Comparison of ENCODE assay signal across 17 cellular contexts in the genomic region with DNA sequence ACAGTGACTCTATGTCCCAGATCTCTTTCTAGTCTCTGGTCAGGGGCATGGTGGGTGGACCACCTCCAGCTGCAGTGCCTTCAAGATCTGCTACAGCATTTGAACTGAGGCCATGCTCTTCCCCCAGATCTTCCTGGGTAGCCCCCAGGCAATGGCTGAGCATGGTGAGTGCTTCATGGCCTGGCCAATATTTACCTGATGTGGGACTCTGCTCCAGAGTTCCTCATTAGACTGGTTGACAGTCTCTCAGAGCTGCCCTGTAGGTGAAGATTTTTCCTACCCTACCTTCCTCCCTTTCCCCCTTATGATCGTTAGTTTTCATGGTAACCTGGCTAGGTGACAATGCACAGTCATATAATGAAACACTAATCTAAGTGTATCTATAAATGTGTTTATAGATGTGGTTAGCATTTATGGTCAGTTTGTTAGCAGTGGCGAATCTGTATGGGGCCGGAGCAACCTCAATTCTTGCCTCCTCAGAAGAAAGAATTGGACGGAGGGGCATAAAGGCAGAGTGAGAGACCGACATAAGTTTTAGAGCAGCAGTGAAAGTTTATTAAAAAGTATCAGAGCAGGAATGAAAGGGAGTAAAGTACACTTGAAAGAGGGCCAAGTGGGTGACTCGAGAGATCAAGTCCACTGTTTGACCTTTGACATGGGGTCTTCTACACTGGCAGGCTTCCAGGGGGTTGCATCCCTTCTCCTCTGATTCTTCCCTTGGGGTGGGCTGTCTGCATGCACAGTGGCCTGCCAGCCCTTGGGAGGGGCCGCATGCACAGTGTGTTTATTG.
DNase-seq lines count a peak whose midpoint lies in the region; ATAC-seq and TF ChIP-seq lines count a peak whose summit lies in the region.
"Had no signal": no experiment of that assay in that cellular context is flagged by ENCODE, and none has a peak within 500 bp of the region (broad histone marks: within the 10 kb centered on the region; RNA-seq: fewer than 3 reads in every experiment).

No MANE protein-coding gene starts in this region.

- no peak overlapping the region for H3K4me3 ChIP-seq in mucosa of descending colon
- no peak overlapping the region for H3K4me3 ChIP-seq in adrenal gland
- H3K4me3 ChIP-seq: A549 had no signal

- no peaks in the 10 kb centered on the region for H3K36me3 Mint-ChIP-seq in stimulated activated naive CD8-positive, alpha-beta T cell treated with anti-CD3 and anti-CD28 coated beads, Interleukin-15, Interleukin-2, amounts not matched to agents 100 ng/mL and 50 ng/mL, for 24 hours (ENCODE audit: low read depth)
- no peaks in the 10 kb centered on the region for H3K36me3 Mint-ChIP-seq in activated T-helper 17 cell treated with anti-CD3 and anti-CD28 coated beads, Interleukin-2, amount 50 U/mL, for 72 hours (ENCODE audit: low read depth)

- H3K9me3 Mint-ChIP-seq in stimulated activated naive CD8-positive, alpha-beta T cell treated with anti-CD3 and anti-CD28 coated beads, Interleukin-15, Interleukin-2, amounts not matched to agents 100 ng/mL and 50 ng/mL, for 24 hours: peaks cover 3% of the 10 kb centered on the region
- no peaks in the 10 kb centered on the region for H3K9me3 Mint-ChIP-seq in stimulated activated naive CD8-positive, alpha-beta T cell treated with anti-CD3 and anti-CD28 coated beads, Interleukin-15, amount 100 ng/mL, for 72 hours
- H3K9me3 Mint-ChIP-seq in activated T-helper 17 cell treated with anti-CD3 and anti-CD28 coated beads, Interleukin-2, amount 50 U/mL, for 72 hours: peaks cover 4% of the 10 kb centered on the region

- ATAC-seq in stimulated activated naive CD8-positive, alpha-beta T cell treated with anti-CD3 and anti-CD28 coated beads, Interleukin-15, amount 100 ng/mL, for 72 hours: no peak
- no peak for ATAC-seq in activated T-helper 17 cell treated with anti-CD3 and anti-CD28 coated beads, Interleukin-2, amount 50 U/mL, for 72 hours (replicated peaks)
- ATAC-seq in mucosa of descending colon (peak; percentile 92), GM21786 (IDR thresholded peaks at IDR 0.05; ENCODE audit: unreplicated experiment) (no peak)
- ATAC-seq: A549, SK-N-SH treated with all-trans-retinoic acid at 6 μM for 48 hours had no signal

- H3K27ac Mint-ChIP-seq in stimulated activated naive CD8-positive, alpha-beta T cell treated with anti-CD3 and anti-CD28 coated beads, Interleukin-15, Interleukin-2, amounts not matched to agents 100 ng/mL and 50 ng/mL, for 24 hours: peak overlapping the region; percentile 7
- H3K27ac Mint-ChIP-seq in stimulated activated naive CD8-positive, alpha-beta T cell treated with anti-CD3 and anti-CD28 coated beads, Interleukin-15, amount 100 ng/mL, for 72 hours: no peak overlapping the region
- peak overlapping the region; percentile 85 for H3K27ac Mint-ChIP-seq in activated T-helper 17 cell treated with anti-CD3 and anti-CD28 coated beads, Interleukin-2, amount 50 U/mL, for 72 hours
- H3K27ac Mint-ChIP-seq: HFFc6 had no signal

- no peaks in the 10 kb centered on the region for H3K27me3 ChIP-seq in adrenal gland

- H3K27ac ChIP-seq in adrenal gland: no peak overlapping the region
- H3K27ac ChIP-seq: A549, C4-2B had no signal

- intact Hi-C loops in mucosa of descending colon (cut with DNase I, micrococcal nuclease) (no loop called here), head of caudate nucleus (cut with DNase I) (no loop called here), adrenal gland (cut with DNase I) (no loop called here)

- H3K4me1 ChIP-seq in mucosa of descending colon (ENCODE audit: low read depth) (peaks cover 15% of the 10 kb centered on the region), adrenal gland (replicated peaks in 1 of 2) (no peaks in the 10 kb centered on the region)
- H3K4me1 ChIP-seq: A549 had no signal

- H3K36me3 ChIP-seq in mucosa of descending colon (ENCODE audit: low read depth) (no peaks in the 10 kb centered on the region), adrenal gland (replicated peaks in 1 of 2) (no peaks in the 10 kb centered on the region)

- no peak for TF ChIP-seq POLR2A in adrenal gland (IDR thresholded peaks at IDR 0.05)

- H3K27me3 Mint-ChIP-seq in stimulated activated naive CD8-positive, alpha-beta T cell treated with anti-CD3 and anti-CD28 coated beads, Interleukin-15, Interleukin-2, amounts not matched to agents 100 ng/mL and 50 ng/mL, for 24 hours: peaks cover 3% of the 10 kb centered on the region
- H3K27me3 Mint-ChIP-seq in stimulated activated naive CD8-positive, alpha-beta T cell treated with anti-CD3 and anti-CD28 coated beads, Interleukin-15, amount 100 ng/mL, for 72 hours: peaks cover 6% of the 10 kb centered on the region
- peaks cover 3% of the 10 kb centered on the region for H3K27me3 Mint-ChIP-seq in activated T-helper 17 cell treated with anti-CD3 and anti-CD28 coated beads, Interleukin-2, amount 50 U/mL, for 72 hours

- H3K4me1 Mint-ChIP-seq in stimulated activated naive CD8-positive, alpha-beta T cell treated with anti-CD3 and anti-CD28 coated beads, Interleukin-15, Interleukin-2, amounts not matched to agents 100 ng/mL and 50 ng/mL, for 24 hours (ENCODE audit: low read depth): peaks cover 41% of the 10 kb centered on the region
- peaks cover 13% of the 10 kb centered on the region for H3K4me1 Mint-ChIP-seq in stimulated activated naive CD8-positive, alpha-beta T cell treated with anti-CD3 and anti-CD28 coated beads, Interleukin-15, amount 100 ng/mL, for 72 hours
- H3K4me1 Mint-ChIP-seq in activated T-helper 17 cell treated with anti-CD3 and anti-CD28 coated beads, Interleukin-2, amount 50 U/mL, for 72 hours: peaks cover 21% of the 10 kb centered on the region

- DNase-seq in stimulated activated naive CD8-positive, alpha-beta T cell treated with anti-CD3 and anti-CD28 coated beads, Interleukin-15, amount 100 ng/mL, for 72 hours: no peak
- DNase-seq in mucosa of descending colon (peak in 2 of 3 donors; percentile 36 to 69), head of caudate nucleus (no peak), adrenal gland (no peak)
- DNase-seq: H7, HFFc6, Kasumi-1, NCI-H446, NCI-H526 treated with DMSO at 0.1 percent for 48 hours, OCI-M1, SHP77 treated with DMSO at 0.1 percent for 48 hours had no signal

- H3K9me3 ChIP-seq in mucosa of descending colon: no peaks in the 10 kb centered on the region
- no peaks in the 10 kb centered on the region for H3K9me3 ChIP-seq in adrenal gland (replicated peaks in 1 of 3)
- H3K9me3 ChIP-seq: A549 had no signal

- WGBS in adrenal gland, 4 donors: 79 to 88% (median 83%) methylated on average over 7 of the region's 7 CpGs

- TF ChIP-seq CTCF in mucosa of descending colon (IDR thresholded peaks at IDR 0.05): no peak
- TF ChIP-seq CTCF in adrenal gland (IDR thresholded peaks at IDR 0.05): no peak

- H3K4me3 Mint-ChIP-seq in stimulated activated naive CD8-positive, alpha-beta T cell treated with anti-CD3 and anti-CD28 coated beads, Interleukin-15, Interleukin-2, amounts not matched to agents 100 ng/mL and 50 ng/mL, for 24 hours: no peak overlapping the region
- no peak overlapping the region for H3K4me3 Mint-ChIP-seq in stimulated activated naive CD8-positive, alpha-beta T cell treated with anti-CD3 and anti-CD28 coated beads, Interleukin-15, amount 100 ng/mL, for 72 hours
- peak overlapping the region; percentile 62 for H3K4me3 Mint-ChIP-seq in activated T-helper 17 cell treated with anti-CD3 and anti-CD28 coated beads, Interleukin-2, amount 50 U/mL, for 72 hours
- H3K4me3 Mint-ChIP-seq: HFFc6 had no signal

Comparison
In these comparisons a context has a peak if more than half of its experiments do, and no peak if none do; other contexts are left out.
1. H3K27ac Mint-ChIP-seq: peak in stimulated activated naive CD8-positive, alpha-beta T cell treated with anti-CD3 and anti-CD28 coated beads, Interleukin-15, Interleukin-2, amounts not matched to agents 100 ng/mL and 50 ng/mL, for 24 hours (single experiment) and activated T-helper 17 cell treated with anti-CD3 and anti-CD28 coated beads, Interleukin-2, amount 50 U/mL, for 72 hours (single experiment); none in stimulated activated naive CD8-positive, alpha-beta T cell treated with anti-CD3 and anti-CD28 coated beads, Interleukin-15, amount 100 ng/mL, for 72 hours (0 of 2).
2. DNase-seq: peak in mucosa of descending colon (2 of 3); none in stimulated activated naive CD8-positive, alpha-beta T cell treated with anti-CD3 and anti-CD28 coated beads, Interleukin-15, amount 100 ng/mL, for 72 hours (0 of 2), head of caudate nucleus (0 of 42) and adrenal gland (0 of 7).